Comparison of ENCODE assay signal across 8 cellular contexts in the genomic region with DNA sequence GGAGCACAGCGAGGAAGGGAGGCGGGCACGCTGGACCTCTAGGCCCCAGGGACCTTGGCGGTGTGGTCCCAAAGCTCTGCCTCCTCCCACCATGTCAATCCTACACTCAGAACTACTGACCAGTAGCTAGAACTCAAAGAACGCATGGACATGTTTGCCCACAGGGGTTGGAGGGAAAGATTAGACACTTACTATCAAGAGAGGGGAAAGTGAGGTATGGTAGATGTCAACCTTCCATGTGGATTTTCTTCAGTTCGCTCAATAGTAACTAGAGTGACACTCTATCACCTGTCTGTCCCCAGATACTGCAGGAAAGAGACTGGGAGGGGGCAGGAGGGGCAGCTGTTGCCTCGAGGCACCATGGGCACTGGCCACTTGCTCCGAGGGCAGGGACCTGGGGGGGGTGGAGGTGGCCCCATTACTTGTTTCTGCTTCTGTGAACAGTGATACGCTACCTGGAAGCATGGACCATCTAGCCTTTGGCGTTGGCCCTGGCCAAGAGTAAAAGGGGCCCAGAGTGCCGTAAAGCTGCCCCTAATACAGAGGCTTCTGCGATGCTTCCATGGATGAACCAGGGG. TPM values are rescaled to one million over a fixed set of nuclear protein-coding genes. Genes with fewer than 3 reads are reported as not detected.
DNase-seq lines count a peak whose midpoint lies in the region; ATAC-seq, FAIRE-seq and TF ChIP-seq lines count a peak whose summit lies in the region.

No MANE protein-coding gene starts in this region.

- no peaks in the 10 kb centered on the region for H3K36me3 ChIP-seq in kidney (ENCODE audit: control insufficient read depth in 1 of 2, insufficient read depth in 2 of 2, low read length in 2 of 2)

- DNase-seq in activated CD4-positive, alpha-beta T cell treated with anti-CD3 and anti-CD28 coated beads for 36 hours: no peak
- no peak for DNase-seq in activated CD4-positive, alpha-beta T cell treated with anti-CD3 and anti-CD28 coated beads for 1 hour
- DNase-seq in activated naive CD8-positive, alpha-beta T cell treated with anti-CD3 and anti-CD28 coated beads, Interleukin-2, amount 10 ng/mL, durations not matched to agents 7 days and 5 days: peak; percentile 32
- no peak for DNase-seq in kidney
- DNase-seq in effector CD4-positive, alpha-beta T cell: no peak

- CTCF ChIA-PET in activated CD4-positive, alpha-beta T cell treated with anti-CD3 and anti-CD28 coated beads for 36 hours (lab: Charles Lee): interaction anchor here (0.7 to 3.9 kb wide), 7 partner anchors 9 to 26 kb away, joined by 3 to 15 read pairs (median 3); a partner anchor contains a TSS

- peaks cover 67% of the 10 kb centered on the region for H3K4me1 Mint-ChIP-seq in activated CD4-positive, alpha-beta T cell treated with anti-CD3 and anti-CD28 coated beads for 36 hours
- peaks cover 50% of the 10 kb centered on the region for H3K4me1 Mint-ChIP-seq in activated naive CD8-positive, alpha-beta T cell treated with anti-CD3 and anti-CD28 coated beads, Interleukin-2, amount 10 ng/mL, durations not matched to agents 7 days and 5 days

- peak overlapping the region; percentile 94 for H3K4me3 Mint-ChIP-seq in activated CD4-positive, alpha-beta T cell treated with anti-CD3 and anti-CD28 coated beads for 36 hours
- peak overlapping the region; percentile 93 for H3K4me3 Mint-ChIP-seq in activated naive CD8-positive, alpha-beta T cell treated with anti-CD3 and anti-CD28 coated beads, Interleukin-2, amount 10 ng/mL, durations not matched to agents 7 days and 5 days

- H3K9me3 Mint-ChIP-seq in activated CD4-positive, alpha-beta T cell treated with anti-CD3 and anti-CD28 coated beads for 36 hours (ENCODE audit: low read depth): no peaks in the 10 kb centered on the region
- no peaks in the 10 kb centered on the region for H3K9me3 Mint-ChIP-seq in activated naive CD8-positive, alpha-beta T cell treated with anti-CD3 and anti-CD28 coated beads, Interleukin-2, amount 10 ng/mL, durations not matched to agents 7 days and 5 days

- peak overlapping the region in 1 of 2 donors; percentile 99 for H3K9ac ChIP-seq in kidney (ENCODE audit: low read length in 2 of 2)

- no peaks in the 10 kb centered on the region for H3K9me3 ChIP-seq in kidney (ENCODE audit: control insufficient read depth in 1 of 2, low read length in 2 of 2)

- POLR2A ChIA-PET in activated CD4-positive, alpha-beta T cell treated with anti-CD3 and anti-CD28 coated beads for 36 hours (lab: Charles Lee): interaction anchor here (0.7 to 2.9 kb wide), 2 partner anchors 11 kb away, joined by 3 to 18 read pairs; a partner anchor contains a TSS
- POLR2A ChIA-PET in activated naive CD8-positive, alpha-beta T cell treated with anti-CD3 and anti-CD28 coated beads, Interleukin-2, amount 10 ng/mL, durations not matched to agents 7 days and 5 days (lab: Charles Lee): interaction anchor here (1.3 to 5.0 kb wide), 8 partner anchors 8 to 32 kb away, joined by 4 to 55 read pairs (median 16); a partner anchor contains a TSS

- FAIRE-seq in kidney (lab: Jason Lieb, UNC): no peak

- no peak for TF ChIP-seq CTCF in kidney (IDR thresholded peaks at IDR 0.05; ENCODE audit: borderline replicate concordance, extremely low read depth, insufficient read depth)

- peaks cover 13% of the 10 kb centered on the region for H3K36me3 Mint-ChIP-seq in activated CD4-positive, alpha-beta T cell treated with anti-CD3 and anti-CD28 coated beads for 36 hours (ENCODE audit: low read depth)
- H3K36me3 Mint-ChIP-seq in activated naive CD8-positive, alpha-beta T cell treated with anti-CD3 and anti-CD28 coated beads, Interleukin-2, amount 10 ng/mL, durations not matched to agents 7 days and 5 days: peaks cover 7% of the 10 kb centered on the region

- peak overlapping the region; percentile 92 for H3K27ac Mint-ChIP-seq in activated CD4-positive, alpha-beta T cell treated with anti-CD3 and anti-CD28 coated beads for 36 hours
- H3K27ac Mint-ChIP-seq in activated naive CD8-positive, alpha-beta T cell treated with anti-CD3 and anti-CD28 coated beads, Interleukin-2, amount 10 ng/mL, durations not matched to agents 7 days and 5 days: peak overlapping the region; percentile 92

- peaks cover 30 to 40% of the 10 kb centered on the region in 2 donors for H3K4me1 ChIP-seq in kidney (ENCODE audit: control insufficient read depth in 1 of 2, insufficient read depth in 1 of 2, low read depth in 1 of 2, low read length in 2 of 2)

- intact Hi-C loops in activated CD4-positive, alpha-beta T cell treated with anti-CD3 and anti-CD28 coated beads for 36 hours (cut with DNase I, micrococcal nuclease): loop anchor here (2.0 to 10.0 kb wide), 8 partner anchors 132 to 785 kb away; a partner anchor contains a TSS
- intact Hi-C loops in kidney (cut with DNase I): no loop called here

- no peaks in the 10 kb centered on the region for H3K27me3 Mint-ChIP-seq in activated CD4-positive, alpha-beta T cell treated with anti-CD3 and anti-CD28 coated beads for 36 hours
- no peaks in the 10 kb centered on the region for H3K27me3 Mint-ChIP-seq in activated naive CD8-positive, alpha-beta T cell treated with anti-CD3 and anti-CD28 coated beads, Interleukin-2, amount 10 ng/mL, durations not matched to agents 7 days and 5 days

- no peak for ATAC-seq in activated CD4-positive, alpha-beta T cell treated with anti-CD3 and anti-CD28 coated beads for 36 hours
- no peak for ATAC-seq in activated naive CD8-positive, alpha-beta T cell treated with anti-CD3 and anti-CD28 coated beads, Interleukin-2, amount 10 ng/mL, durations not matched to agents 7 days and 5 days (ENCODE audit: low read depth)
- ATAC-seq in HG03432 (IDR thresholded peaks at IDR 0.05; ENCODE audit: unreplicated experiment) (no peak), HG03521 (IDR thresholded peaks at IDR 0.05; ENCODE audit: unreplicated experiment) (no peak)

- peak overlapping the region; percentile 73 to 87 for H3K4me3 ChIP-seq in kidney (ENCODE audit: low read length in 2 of 2)

- H3K27ac ChIP-seq in kidney (ENCODE audit: low read depth in 2 of 2, low read length in 2 of 2): peak overlapping the region in 1 of 2 donors; percentile 92
- peak overlapping the region; percentile 23 for H3K27ac ChIP-seq in temporal lobe (ENCODE audit: low read depth, low read length)

RNA-seq across cellular contexts. Expression of a gene that starts 0.9 kb away (rescaled TPM):
- 10 to 100 TPM; 43.7 to 49.7 TPM for total RNA-seq in activated CD4-positive, alpha-beta T cell treated with anti-CD3 and anti-CD28 coated beads for 36 hours
- total RNA-seq in activated naive CD8-positive, alpha-beta T cell treated with anti-CD3 and anti-CD28 coated beads, Interleukin-2, amount 10 ng/mL, durations not matched to agents 7 days and 5 days: 100 to 1,000 TPM; 100 to 104 TPM
- total RNA-seq in kidney: 67.9 TPM
- polyA plus RNA-seq in kidney (ENCODE audit: insufficient read depth, low read depth, low replicate concordance): 23.0 TPM
- total RNA-seq in temporal lobe: 32.2 TPM

RNA-seq across cellular contexts. Expression of a gene that starts 10.7 kb away (rescaled TPM):
- total RNA-seq in activated CD4-positive, alpha-beta T cell treated with anti-CD3 and anti-CD28 coated beads for 36 hours: 10 to 100 TPM; 30.7 to 39.9 TPM
- total RNA-seq in activated naive CD8-positive, alpha-beta T cell treated with anti-CD3 and anti-CD28 coated beads, Interleukin-2, amount 10 ng/mL, durations not matched to agents 7 days and 5 days: 10 to 100 TPM; 42.1 to 43.0 TPM
- total RNA-seq in kidney (37.3 TPM), temporal lobe (40.3 TPM)
- 16.4 TPM for polyA plus RNA-seq in kidney (ENCODE audit: insufficient read depth, low read depth, low replicate concordance)

RNA-seq across cellular contexts. Expression of a gene that starts 25.3 kb away (rescaled TPM):
- 10 to 100 TPM; 16.2 to 16.5 TPM for total RNA-seq in activated CD4-positive, alpha-beta T cell treated with anti-CD3 and anti-CD28 coated beads for 36 hours
- total RNA-seq in activated naive CD8-positive, alpha-beta T cell treated with anti-CD3 and anti-CD28 coated beads, Interleukin-2, amount 10 ng/mL, durations not matched to agents 7 days and 5 days: 10 to 100 TPM; 40.9 to 43.5 TPM
- total RNA-seq in kidney: 9.5 TPM
- polyA plus RNA-seq in kidney (ENCODE audit: insufficient read depth, low read depth, low replicate concordance): 2.0 TPM
- under 0.01 TPM for total RNA-seq in temporal lobe

Comparison
In these comparisons a context has a peak if more than half of its experiments do, and no peak if none do; other contexts are left out.
1. RNA of a gene that starts 25.3 kb away (total RNA-seq): 40.9 to 43.5 TPM in activated naive CD8-positive, alpha-beta T cell treated with anti-CD3 and anti-CD28 coated beads, Interleukin-2, amount 10 ng/mL, durations not matched to agents 7 days and 5 days, 16.2 to 16.5 TPM in activated CD4-positive, alpha-beta T cell treated with anti-CD3 and anti-CD28 coated beads for 36 hours and 9.5 TPM in kidney (single experiment); under 0.01 TPM in temporal lobe (single experiment); every median in the first group is over 10 times any median in the second.